ENCODE assay signal across 20 cellular contexts in the genomic region with DNA sequence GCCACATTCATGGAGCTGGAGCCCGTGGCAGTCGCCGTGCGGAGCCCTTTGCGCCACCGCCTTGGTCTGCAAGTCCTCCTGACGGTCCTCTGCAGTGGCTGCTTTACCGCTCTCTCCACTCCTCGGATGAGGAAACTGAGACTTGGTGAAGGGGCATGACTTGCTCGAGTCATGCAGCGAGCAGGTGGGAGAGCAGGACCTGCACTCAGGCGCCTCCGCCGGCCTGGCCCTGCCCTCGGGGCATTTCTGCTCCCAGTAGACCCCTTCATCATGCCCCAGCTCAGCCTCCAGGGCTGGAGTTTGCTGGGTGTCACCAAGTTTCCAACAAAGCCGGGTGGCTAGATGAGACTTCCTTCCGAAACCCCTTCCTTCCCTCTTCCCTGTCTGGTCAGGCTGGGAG.
DNase-seq lines count a peak whose midpoint lies in the region; ATAC-seq and TF ChIP-seq lines count a peak whose summit lies in the region.
"Had no signal": no experiment of that assay in that cellular context is flagged by ENCODE, and none has a peak within 500 bp of the region (broad histone marks: within the 10 kb centered on the region; RNA-seq: fewer than 3 reads in every experiment).

No MANE protein-coding gene starts in this region.

- H3K36me3 ChIP-seq in lower lobe of right lung (no peaks in the 10 kb centered on the region), spleen (no peaks in the 10 kb centered on the region), thyroid gland (no peaks in the 10 kb centered on the region)
- H3K36me3 ChIP-seq: BLaER1 had no signal

- H3K4me3 ChIP-seq in lower lobe of right lung, result no peak overlapping the region
- no peak overlapping the region for H3K4me3 ChIP-seq in spleen
- no peak overlapping the region for H3K4me3 ChIP-seq in thyroid gland (replicated peaks in 1 of 3)
- H3K4me3 ChIP-seq: BLaER1, GM12878, GM23248 had no signal

- DNase-seq in left cardiac atrium (peak; percentile 16), cardiac septum (ENCODE audit: low spot score) (no peak), lower lobe of right lung (peak; percentile 32), spleen (peak; percentile 67), thyroid gland (no peak), posterior vena cava (ENCODE audit: low spot score) (no peak)
- DNase-seq: Caco-2; CD4-positive, CD25-positive, alpha-beta regulatory T cell; CD8-positive, alpha-beta T cell; DMS 273 treated with DMSO at 0.1 percent for 48 hours; DMS79; EL; GDM1; GM23248; H9 had no signal

- TF ChIP-seq CTCF in lower lobe of right lung (IDR thresholded peaks at IDR 0.05), result no peak
- no peak for TF ChIP-seq CTCF in spleen (IDR thresholded peaks at IDR 0.05 in 8 of 11, conservative IDR thresholded peaks at IDR 0.05 in 3 of 11)
- no peak for TF ChIP-seq CTCF in thyroid gland (IDR thresholded peaks at IDR 0.05)

- H3K27me3 ChIP-seq in lower lobe of right lung (ENCODE audit: low read depth) (no peaks in the 10 kb centered on the region), spleen (replicated peaks in 1 of 7) (peaks cover 0 to 28% (median 0%) of the 10 kb centered on the region in 7 donors), thyroid gland (no peaks in the 10 kb centered on the region)

- intact Hi-C loops in left cardiac atrium (cut with DNase I) (no loop called here), cardiac septum (cut with DNase I) (no loop called here), lower lobe of right lung (cut with DNase I) (no loop called here), spleen (cut with DNase I; ENCODE audit: low total_unique reads) (no loop called here), thyroid gland (cut with DNase I) (no loop called here), posterior vena cava (cut with DNase I) (no loop called here)

- ATAC-seq in left cardiac atrium (no peak), lower lobe of right lung (no peak)
- ATAC-seq: CD8-positive, alpha-beta T cell; GM12878; HCT116 had no signal

- 82 to 96% (median 88%) methylated on average over 9 to 17 of the region's 17 CpGs for WGBS in spleen, 5 donors
- 87 to 92% methylated on average over 14 to 17 of the region's 17 CpGs for WGBS in thyroid gland, 2 donors

- H3K9me3 ChIP-seq in lower lobe of right lung (no peaks in the 10 kb centered on the region), spleen (no peaks in the 10 kb centered on the region), thyroid gland (no peaks in the 10 kb centered on the region)
- H3K9me3 ChIP-seq: BLaER1, Caco-2 had no signal

- H3K4me1 ChIP-seq in lower lobe of right lung, result no peaks in the 10 kb centered on the region
- H3K4me1 ChIP-seq in spleen, result peaks cover 0 to 12% (median 5%) of the 10 kb centered on the region in 6 donors
- no peaks in the 10 kb centered on the region for H3K4me1 ChIP-seq in thyroid gland
- H3K4me1 ChIP-seq: Caco-2 had no signal

- no peak overlapping the region for H3K27ac ChIP-seq in lower lobe of right lung
- no peak overlapping the region for H3K27ac ChIP-seq in spleen
- no peak overlapping the region for H3K27ac ChIP-seq in thyroid gland
- H3K27ac ChIP-seq: 22Rv1, BLaER1, C4-2B, GM23248 had no signal

- TF ChIP-seq POLR2A in spleen (IDR thresholded peaks at IDR 0.05) (no peak), thyroid gland (IDR thresholded peaks at IDR 0.05) (no peak)

Comparison
In these comparisons a context has a peak if more than half of its experiments do, and no peak if none do; other contexts are left out.
1. DNase-seq: peak in left cardiac atrium (single experiment), lower lobe of right lung (single experiment) and spleen (single experiment); none in cardiac septum (single experiment), thyroid gland (0 of 2) and posterior vena cava (single experiment).